ENCODE assay signal across 1 cellular context in genomic region chr10:95475827-95476481, GRCh38.
TF ChIP-seq lines count a peak whose summit lies in the region.

No MANE protein-coding gene starts in this region.

TF ChIP-seq in HepG2, 621 proteins besides CTCF, POLR2A, EP300 and RAD21 (continued from another document and continues in another):
- TF ChIP-seq, protein P1, sequence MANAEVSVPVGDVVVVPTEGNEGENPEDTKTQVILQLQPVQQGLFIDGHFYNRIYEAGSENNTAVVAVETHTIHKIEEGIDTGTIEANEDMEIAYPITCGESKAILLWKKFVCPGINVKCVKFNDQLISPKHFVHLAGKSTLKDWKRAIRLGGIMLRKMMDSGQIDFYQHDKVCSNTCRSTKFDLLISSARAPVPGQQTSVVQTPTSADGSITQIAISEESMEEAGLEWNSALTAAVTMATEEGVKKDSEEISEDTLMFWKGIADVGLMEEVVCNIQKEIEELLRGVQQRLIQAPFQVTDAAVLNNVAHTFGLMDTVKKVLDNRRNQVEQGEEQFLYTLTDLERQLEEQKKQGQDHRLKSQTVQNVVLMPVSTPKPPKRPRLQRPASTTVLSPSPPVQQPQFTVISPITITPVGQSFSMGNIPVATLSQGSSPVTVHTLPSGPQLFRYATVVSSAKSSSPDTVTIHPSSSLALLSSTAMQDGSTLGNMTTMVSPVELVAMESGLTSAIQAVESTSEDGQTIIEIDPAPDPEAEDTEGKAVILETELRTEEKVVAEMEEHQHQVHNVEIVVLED (CRISPR knock-in tag; IDR thresholded peaks at IDR 0.05; ENCODE audit: borderline replicate concordance), result no peak
- TF ChIP-seq ZNF678 (CRISPR knock-in tag; IDR thresholded peaks at IDR 0.05) (no peak), PHF5A (CRISPR knock-in tag; IDR thresholded peaks at IDR 0.05; ENCODE audit: low read depth, unreplicated experiment) (no peak), NCOA1 (CRISPR knock-in tag; IDR thresholded peaks at IDR 0.05) (0 out of 2 replicates have a peak, but pooled peaks have one; percentile 35), MYC (CRISPR knock-in tag; IDR thresholded peaks at IDR 0.05; ENCODE audit: borderline replicate concordance) (0 out of 2 replicates have a peak, but pooled peaks have one; percentile 35), ZNF792 (CRISPR knock-in tag; IDR thresholded peaks at IDR 0.05) (peak; percentile 80; the same call in 1 of the 2 replicates), ZNF782 (CRISPR knock-in tag; IDR thresholded peaks at IDR 0.05; ENCODE audit: borderline replicate concordance) (no peak), CEBPZ (IDR thresholded peaks at IDR 0.05; ENCODE audit: low read length) (no peak), ZNF446 (CRISPR knock-in tag; IDR thresholded peaks at IDR 0.05) (no peak), ZNF143 (CRISPR knock-in tag; IDR thresholded peaks at IDR 0.05) (0 out of 2 replicates have a peak, but pooled peaks have one; percentile 22), MTA3 (CRISPR knock-in tag; IDR thresholded peaks at IDR 0.05) (no peak), ZFP62 (CRISPR knock-in tag; IDR thresholded peaks at IDR 0.05) (no peak), ZNF567 (CRISPR knock-in tag; IDR thresholded peaks at IDR 0.05; ENCODE audit: borderline replicate concordance) (no peak), PHF20 (CRISPR knock-in tag; IDR thresholded peaks at IDR 0.05) (no peak), XBP1 (CRISPR knock-in tag; IDR thresholded peaks at IDR 0.05) (no peak), MTA1 (CRISPR knock-in tag; IDR thresholded peaks at IDR 0.05; ENCODE audit: borderline replicate concordance) (no peak), ZNF33A (CRISPR knock-in tag; IDR thresholded peaks at IDR 0.05; ENCODE audit: borderline replicate concordance) (no peak), TAF15 (IDR thresholded peaks at IDR 0.05; ENCODE audit: low read depth, low read length, poor library complexity, severe bottlenecking) (no peak), ZNF205 (CRISPR knock-in tag; IDR thresholded peaks at IDR 0.05) (no peak), ZNF616 (CRISPR knock-in tag; IDR thresholded peaks at IDR 0.05; ENCODE audit: low read depth) (no peak), ZNF558 (CRISPR knock-in tag; IDR thresholded peaks at IDR 0.05; ENCODE audit: borderline replicate concordance) (no peak), ZNF879 (CRISPR knock-in tag; IDR thresholded peaks at IDR 0.05) (no peak), ZNF343 (CRISPR knock-in tag; IDR thresholded peaks at IDR 0.05) (no peak), RORA (CRISPR knock-in tag; IDR thresholded peaks at IDR 0.05) (no peak), ZNF138 (CRISPR knock-in tag; IDR thresholded peaks at IDR 0.05; ENCODE audit: low read depth) (no peak), SUZ12 (IDR thresholded peaks at IDR 0.05; ENCODE audit: low read depth, low read length) (no peak), CEBPG (CRISPR knock-in tag; IDR thresholded peaks at IDR 0.05) (peak; percentile 46), U2AF2 (IDR thresholded peaks at IDR 0.05; ENCODE audit: low read depth, low read length) (no peak), ZZZ3 (CRISPR knock-in tag; IDR thresholded peaks at IDR 0.05; ENCODE audit: borderline replicate concordance) (no peak), ARNTL (CRISPR knock-in tag; IDR thresholded peaks at IDR 0.05) (peak; percentile 51; the same call in 1 of the 2 replicates), RARG (CRISPR knock-in tag; IDR thresholded peaks at IDR 0.05; ENCODE audit: low read depth) (no peak), PHB2 (IDR thresholded peaks at IDR 0.05; ENCODE audit: partially characterized antibody) (no peak), SP1 (IDR thresholded peaks at IDR 0.05) (no peak), SP1 (CRISPR knock-in tag; IDR thresholded peaks at IDR 0.05) (no peak), ARHGAP35 (CRISPR knock-in tag; IDR thresholded peaks at IDR 0.05; ENCODE audit: borderline replicate concordance) (no peak), RARA (CRISPR knock-in tag; IDR thresholded peaks at IDR 0.05) (peak; percentile 73), ONECUT2 (CRISPR knock-in tag; IDR thresholded peaks at IDR 0.05) (peak; percentile 54; the same call in 1 of the 2 replicates), ZNF672 (CRISPR knock-in tag; IDR thresholded peaks at IDR 0.05) (no peak), CBFB (CRISPR knock-in tag; IDR thresholded peaks at IDR 0.05) (peak; percentile 98), ZXDC (CRISPR knock-in tag; IDR thresholded peaks at IDR 0.05) (no peak), SAFB2 (CRISPR knock-in tag; IDR thresholded peaks at IDR 0.05; ENCODE audit: borderline replicate concordance, low read depth) (no peak), ZNF556 (CRISPR knock-in tag; IDR thresholded peaks at IDR 0.05; ENCODE audit: borderline replicate concordance) (no peak; the same call in 1 of the 2 replicates), ZBTB38 (CRISPR knock-in tag; IDR thresholded peaks at IDR 0.05) (no peak), NCOR1 (IDR thresholded peaks at IDR 0.05; ENCODE audit: borderline replicate concordance, low read length) (peak; percentile 87), WIZ (CRISPR knock-in tag; IDR thresholded peaks at IDR 0.05) (no peak), ZNF766 (CRISPR knock-in tag; IDR thresholded peaks at IDR 0.05; ENCODE audit: borderline replicate concordance) (no peak), ZNF136 (CRISPR knock-in tag; IDR thresholded peaks at IDR 0.05; ENCODE audit: low read depth) (no peak), HIC2 (CRISPR knock-in tag; IDR thresholded peaks at IDR 0.05; ENCODE audit: low read depth) (peak; percentile 91)
- TF ChIP-seq, protein P2, sequence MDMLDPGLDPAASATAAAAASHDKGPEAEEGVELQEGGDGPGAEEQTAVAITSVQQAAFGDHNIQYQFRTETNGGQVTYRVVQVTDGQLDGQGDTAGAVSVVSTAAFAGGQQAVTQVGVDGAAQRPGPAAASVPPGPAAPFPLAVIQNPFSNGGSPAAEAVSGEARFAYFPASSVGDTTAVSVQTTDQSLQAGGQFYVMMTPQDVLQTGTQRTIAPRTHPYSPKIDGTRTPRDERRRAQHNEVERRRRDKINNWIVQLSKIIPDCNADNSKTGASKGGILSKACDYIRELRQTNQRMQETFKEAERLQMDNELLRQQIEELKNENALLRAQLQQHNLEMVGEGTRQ (IDR thresholded peaks at IDR 0.05; ENCODE audit: low read depth, low read length), result no peak
- TF ChIP-seq, protein P2 (CRISPR knock-in tag; IDR thresholded peaks at IDR 0.05; ENCODE audit: borderline replicate concordance), result no peak
- TF ChIP-seq, protein P3, sequence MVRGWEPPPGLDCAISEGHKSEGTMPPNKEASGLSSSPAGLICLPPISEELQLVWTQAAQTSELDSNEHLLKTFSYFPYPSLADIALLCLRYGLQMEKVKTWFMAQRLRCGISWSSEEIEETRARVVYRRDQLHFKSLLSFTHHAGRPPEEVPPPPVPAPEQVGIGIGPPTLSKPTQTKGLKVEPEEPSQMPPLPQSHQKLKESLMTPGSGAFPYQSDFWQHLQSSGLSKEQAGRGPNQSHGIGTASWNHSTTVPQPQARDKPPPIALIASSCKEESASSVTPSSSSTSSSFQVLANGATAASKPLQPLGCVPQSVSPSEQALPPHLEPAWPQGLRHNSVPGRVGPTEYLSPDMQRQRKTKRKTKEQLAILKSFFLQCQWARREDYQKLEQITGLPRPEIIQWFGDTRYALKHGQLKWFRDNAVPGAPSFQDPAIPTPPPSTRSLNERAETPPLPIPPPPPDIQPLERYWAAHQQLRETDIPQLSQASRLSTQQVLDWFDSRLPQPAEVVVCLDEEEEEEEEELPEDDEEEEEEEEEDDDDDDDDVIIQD (CRISPR knock-in tag; IDR thresholded peaks at IDR 0.05; ENCODE audit: low read depth), result peak; percentile 86
- TF ChIP-seq, protein P4, sequence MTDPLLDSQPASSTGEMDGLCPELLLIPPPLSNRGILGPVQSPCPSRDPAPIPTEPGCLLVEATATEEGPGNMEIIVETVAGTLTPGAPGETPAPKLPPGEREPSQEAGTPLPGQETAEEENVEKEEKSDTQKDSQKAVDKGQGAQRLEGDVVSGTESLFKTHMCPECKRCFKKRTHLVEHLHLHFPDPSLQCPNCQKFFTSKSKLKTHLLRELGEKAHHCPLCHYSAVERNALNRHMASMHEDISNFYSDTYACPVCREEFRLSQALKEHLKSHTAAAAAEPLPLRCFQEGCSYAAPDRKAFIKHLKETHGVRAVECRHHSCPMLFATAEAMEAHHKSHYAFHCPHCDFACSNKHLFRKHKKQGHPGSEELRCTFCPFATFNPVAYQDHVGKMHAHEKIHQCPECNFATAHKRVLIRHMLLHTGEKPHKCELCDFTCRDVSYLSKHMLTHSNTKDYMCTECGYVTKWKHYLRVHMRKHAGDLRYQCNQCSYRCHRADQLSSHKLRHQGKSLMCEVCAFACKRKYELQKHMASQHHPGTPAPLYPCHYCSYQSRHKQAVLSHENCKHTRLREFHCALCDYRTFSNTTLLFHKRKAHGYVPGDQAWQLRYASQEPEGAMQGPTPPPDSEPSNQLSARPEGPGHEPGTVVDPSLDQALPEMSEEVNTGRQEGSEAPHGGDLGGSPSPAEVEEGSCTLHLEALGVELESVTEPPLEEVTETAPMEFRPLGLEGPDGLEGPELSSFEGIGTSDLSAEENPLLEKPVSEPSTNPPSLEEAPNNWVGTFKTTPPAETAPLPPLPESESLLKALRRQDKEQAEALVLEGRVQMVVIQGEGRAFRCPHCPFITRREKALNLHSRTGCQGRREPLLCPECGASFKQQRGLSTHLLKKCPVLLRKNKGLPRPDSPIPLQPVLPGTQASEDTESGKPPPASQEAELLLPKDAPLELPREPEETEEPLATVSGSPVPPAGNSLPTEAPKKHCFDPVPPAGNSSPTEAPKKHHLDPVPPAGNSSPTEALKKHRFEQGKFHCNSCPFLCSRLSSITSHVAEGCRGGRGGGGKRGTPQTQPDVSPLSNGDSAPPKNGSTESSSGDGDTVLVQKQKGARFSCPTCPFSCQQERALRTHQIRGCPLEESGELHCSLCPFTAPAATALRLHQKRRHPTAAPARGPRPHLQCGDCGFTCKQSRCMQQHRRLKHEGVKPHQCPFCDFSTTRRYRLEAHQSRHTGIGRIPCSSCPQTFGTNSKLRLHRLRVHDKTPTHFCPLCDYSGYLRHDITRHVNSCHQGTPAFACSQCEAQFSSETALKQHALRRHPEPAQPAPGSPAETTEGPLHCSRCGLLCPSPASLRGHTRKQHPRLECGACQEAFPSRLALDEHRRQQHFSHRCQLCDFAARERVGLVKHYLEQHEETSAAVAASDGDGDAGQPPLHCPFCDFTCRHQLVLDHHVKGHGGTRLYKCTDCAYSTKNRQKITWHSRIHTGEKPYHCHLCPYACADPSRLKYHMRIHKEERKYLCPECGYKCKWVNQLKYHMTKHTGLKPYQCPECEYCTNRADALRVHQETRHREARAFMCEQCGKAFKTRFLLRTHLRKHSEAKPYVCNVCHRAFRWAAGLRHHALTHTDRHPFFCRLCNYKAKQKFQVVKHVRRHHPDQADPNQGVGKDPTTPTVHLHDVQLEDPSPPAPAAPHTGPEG (CRISPR knock-in tag; IDR thresholded peaks at IDR 0.05), result 0 out of 2 replicates have a peak, but pooled peaks have one; percentile 53
